In the genomic region with DNA sequence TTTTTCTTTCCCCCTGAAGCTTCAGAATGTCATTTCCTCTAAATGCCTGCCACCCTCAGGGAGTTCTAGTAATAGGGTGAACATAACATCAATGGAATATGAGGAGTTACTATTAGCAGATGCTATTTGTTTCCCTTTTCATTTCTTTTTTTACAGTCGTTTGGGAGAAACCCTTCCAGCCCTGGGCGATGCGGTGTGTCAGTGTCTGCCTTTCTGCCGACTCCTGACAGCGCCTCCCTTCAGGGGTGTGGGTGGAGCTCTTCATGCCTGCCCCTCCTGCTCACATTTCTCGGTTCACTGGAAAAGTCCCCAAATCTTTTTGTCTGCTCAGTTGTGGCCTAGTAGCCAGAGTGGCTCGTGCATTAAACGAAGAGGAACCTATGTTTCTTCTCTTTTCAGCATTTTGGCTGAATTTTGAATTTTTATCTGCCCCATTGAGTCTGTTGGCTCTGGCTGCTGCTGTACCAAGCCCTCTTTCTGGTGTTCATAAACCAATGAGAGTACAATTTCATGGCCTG, we compare ENCODE assay signal across 8 cellular contexts.
DNase-seq lines count a peak whose midpoint lies in the region; ATAC-seq and TF ChIP-seq lines count a peak whose summit lies in the region.

No MANE protein-coding gene starts in this region.

- peak overlapping the region; percentile 55 for H3K27ac ChIP-seq in skeletal muscle tissue (ENCODE audit: low read depth, low read length)

- H3K9me3 ChIP-seq in adipocyte (ENCODE audit: control insufficient read depth, low read length) (no peaks in the 10 kb centered on the region), skeletal muscle tissue (ENCODE audit: control insufficient read depth in 3 of 3, low read length in 3 of 3) (no peaks in the 10 kb centered on the region)

- H3K27me3 ChIP-seq in GM06990 (replicated peaks; ENCODE audit: control insufficient read depth, insufficient read depth, low read length) (no peaks in the 10 kb centered on the region), adipocyte (replicated peaks; ENCODE audit: control insufficient read depth, insufficient read depth, low read length) (no peaks in the 10 kb centered on the region), skeletal muscle tissue (ENCODE audit: control insufficient read depth in 3 of 3, insufficient read depth in 3 of 3, low read length in 3 of 3) (no peaks in the 10 kb centered on the region)

- DNase-seq in GM06990 (ENCODE audit: extremely low read depth, insufficient read length) = peak; percentile 56
- DNase-seq in adipocyte (ENCODE audit: low read depth) = peak; percentile 81
- peak in 27 of 51 donors; percentile 11 to 72 (median 37) for DNase-seq in hypothalamus (lab: John Stamatoyannopoulos, UW)
- no peak for DNase-seq in NCI-H2196 treated with DMSO at 0.1 percent for 48 hours (lab: John Stamatoyannopoulos, UW; ENCODE audit: unreplicated experiment)
- DNase-seq in NCI-H128 (lab: John Stamatoyannopoulos, UW; ENCODE audit: unreplicated experiment) = no peak

- ATAC-seq in GM21390 (IDR thresholded peaks at IDR 0.05; ENCODE audit: unreplicated experiment) = peak; percentile 81
- ATAC-seq in HG03565 (IDR thresholded peaks at IDR 0.05; ENCODE audit: unreplicated experiment) = peak; percentile 72

- H3K36me3 ChIP-seq in GM06990 (ENCODE audit: control insufficient read depth, insufficient read depth, low read length) (no peaks in the 10 kb centered on the region), adipocyte (ENCODE audit: control insufficient read depth, insufficient read depth, low read length, severe bottlenecking) (no peaks in the 10 kb centered on the region), skeletal muscle tissue (ENCODE audit: control insufficient read depth in 3 of 3, insufficient read depth in 3 of 3, low read length in 3 of 3) (no peaks in the 10 kb centered on the region)

- H3K9ac ChIP-seq in adipocyte (ENCODE audit: low read length) (peak overlapping the region; percentile 52), skeletal muscle tissue (ENCODE audit: low read depth in 1 of 3, low read length in 3 of 3) (peak overlapping the region; percentile 4 to 54 (median 42))

- H3K4me3 ChIP-seq in GM06990 (replicated peaks; ENCODE audit: low read depth, low read length) (peak overlapping the region; percentile 19; the same call in 1 of the 2 replicates), adipocyte (ENCODE audit: low read length) (peak overlapping the region; percentile 75), skeletal muscle tissue (ENCODE audit: low read length in 3 of 3) (peak overlapping the region; percentile 24 to 58 (median 27))

- peak; percentile 13 for TF ChIP-seq CTCF in GM06990 (IDR thresholded peaks at IDR 0.05; ENCODE audit: insufficient read depth, low read length, poor library complexity, severe bottlenecking)

- peaks cover 33% of the 10 kb centered on the region for H3K4me1 ChIP-seq in adipocyte (ENCODE audit: control insufficient read depth, insufficient read depth, low read length)
- peaks cover 31 to 47% (median 39%) of the 10 kb centered on the region in 3 donors for H3K4me1 ChIP-seq in skeletal muscle tissue (ENCODE audit: control insufficient read depth in 3 of 3, insufficient read depth in 3 of 3, low read length in 3 of 3)

Comparison
In these comparisons a context has a peak if more than half of its experiments do, and no peak if none do; other contexts are left out.
1. DNase-seq: peak in GM06990 (single experiment), adipocyte (single experiment) and hypothalamus (27 of 51); none in NCI-H2196 treated with DMSO at 0.1 percent for 48 hours (single experiment) and NCI-H128 (single experiment).
2. H3K4me3 ChIP-seq: peak in every context shown above with its lines; median percentile 75 in adipocyte; 27 in skeletal muscle tissue; 19 in GM06990.